18 cellular contexts compared by ENCODE assay signal in the genomic region with DNA sequence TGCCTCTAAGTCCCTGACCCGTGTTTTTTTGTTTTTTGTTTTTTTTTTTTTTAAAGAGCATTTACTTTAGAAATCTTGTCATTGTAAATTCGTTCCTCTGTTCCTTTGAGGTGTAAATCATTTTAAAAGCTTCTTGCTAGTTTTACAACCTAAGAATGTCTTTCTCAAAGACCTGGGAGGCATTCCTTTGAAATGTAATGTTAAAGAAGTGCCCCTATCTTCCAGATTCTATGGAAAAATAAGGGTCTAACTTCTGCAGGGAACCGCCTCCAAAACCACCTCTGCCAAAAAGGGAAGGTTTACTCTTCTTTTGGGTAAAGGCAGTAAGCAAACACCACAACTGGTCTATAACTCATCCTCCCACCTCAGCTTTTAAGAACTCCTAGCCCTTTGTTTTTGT.
"Had no signal": no experiment of that assay in that cellular context is flagged by ENCODE, and none has a peak within 500 bp of the region (broad histone marks: within the 10 kb centered on the region; RNA-seq: fewer than 3 reads in every experiment).

No MANE protein-coding gene starts in this region.

- H3K9me3 Mint-ChIP-seq: activated CD4-positive, alpha-beta T cell treated with anti-CD3 and anti-CD28 coated beads, Interleukin-2, amount 10 ng/mL, durations not matched to agents 7 days and 5 days; activated CD8-positive, alpha-beta T cell treated with anti-CD3 and anti-CD28 coated beads for 36 hours; activated naive CD4-positive, alpha-beta T cell treated with anti-CD3 and anti-CD28 coated beads, Interleukin-2, amount 10 ng/mL, durations not matched to agents 7 days and 5 days; stimulated activated naive CD8-positive, alpha-beta T cell treated with anti-CD3 and anti-CD28 coated beads, Interleukin-15, amount 100 ng/mL, for 72 hours had no signal

- H3K9me3 ChIP-seq: colonic mucosa, heart left ventricle, pancreas, tibial artery had no signal

- H3K27me3 ChIP-seq: colonic mucosa, heart left ventricle, pancreas, tibial artery had no signal

- DNase-seq: activated CD4-positive, alpha-beta T cell treated with anti-CD3 and anti-CD28 coated beads, Interleukin-2, amount 10 ng/mL, durations not matched to agents 7 days and 5 days; activated CD4-positive, CD25-positive, alpha-beta regulatory T cell treated with anti-CD3 and anti-CD28 coated beads, Interleukin-2, amount 50 U/mL, for 72 hours; activated CD8-positive, alpha-beta memory T cell treated with anti-CD3 and anti-CD28 coated beads, Interleukin-2, amount 10 ng/mL, durations not matched to agents 7 days and 5 days; activated CD8-positive, alpha-beta T cell treated with anti-CD3 and anti-CD28 coated beads for 36 hours; activated effector memory CD4-positive, alpha-beta T cell treated with anti-CD3 and anti-CD28 coated beads, Interleukin-2, amount 50 U/mL, for 16 hours; activated naive CD4-positive, alpha-beta T cell treated with anti-CD3 and anti-CD28 coated beads, Interleukin-2, amount 10 ng/mL, durations not matched to agents 7 days and 5 days; activated T-cell treated with anti-CD3 and anti-CD28 coated beads for 4 hours; amygdala; colonic mucosa; heart left ventricle; pancreas; right cardiac atrium; stimulated activated CD4-positive, alpha-beta T cell treated with anti-CD3 and anti-CD28 coated beads, Interleukin-1b, Interleukin-23, amount 100 ng/mL, for 48 hours; stimulated activated naive CD8-positive, alpha-beta T cell treated with anti-CD3 and anti-CD28 coated beads, Interleukin-15, amount 100 ng/mL, for 72 hours; T-helper 2 cell; tibial artery had no signal

- H3K4me3 ChIP-seq: colonic mucosa, heart left ventricle, pancreas, tibial artery had no signal

- H3K36me3 Mint-ChIP-seq: activated CD8-positive, alpha-beta memory T cell treated with anti-CD3 and anti-CD28 coated beads, Interleukin-2, amount 10 ng/mL, durations not matched to agents 7 days and 5 days; activated naive CD4-positive, alpha-beta T cell treated with anti-CD3 and anti-CD28 coated beads, Interleukin-2, amount 10 ng/mL, durations not matched to agents 7 days and 5 days; natural killer cell treated with Interleukin-12 subunit alpha and Interleukin-12 subunit beta and Interleukin-15 and Interleukin-18, amount 100 ng/mL, for 72 hours had no signal

- H3K4me1 ChIP-seq: colonic mucosa, heart left ventricle, pancreas, tibial artery had no signal

- H3K27ac Mint-ChIP-seq: activated CD4-positive, alpha-beta T cell treated with anti-CD3 and anti-CD28 coated beads, Interleukin-2, amount 10 ng/mL, durations not matched to agents 7 days and 5 days; activated CD8-positive, alpha-beta memory T cell treated with anti-CD3 and anti-CD28 coated beads, Interleukin-2, amount 10 ng/mL, durations not matched to agents 7 days and 5 days; activated CD8-positive, alpha-beta T cell treated with anti-CD3 and anti-CD28 coated beads for 36 hours; activated naive CD4-positive, alpha-beta T cell treated with anti-CD3 and anti-CD28 coated beads, Interleukin-2, amount 10 ng/mL, durations not matched to agents 7 days and 5 days; natural killer cell treated with Interleukin-12 subunit alpha and Interleukin-12 subunit beta and Interleukin-15 and Interleukin-18, amount 100 ng/mL, for 72 hours; stimulated activated naive CD8-positive, alpha-beta T cell treated with anti-CD3 and anti-CD28 coated beads, Interleukin-15, amount 100 ng/mL, for 72 hours had no signal

- H3K4me1 Mint-ChIP-seq: activated CD4-positive, alpha-beta T cell treated with anti-CD3 and anti-CD28 coated beads, Interleukin-2, amount 10 ng/mL, durations not matched to agents 7 days and 5 days; activated CD8-positive, alpha-beta memory T cell treated with anti-CD3 and anti-CD28 coated beads, Interleukin-2, amount 10 ng/mL, durations not matched to agents 7 days and 5 days; activated naive CD4-positive, alpha-beta T cell treated with anti-CD3 and anti-CD28 coated beads, Interleukin-2, amount 10 ng/mL, durations not matched to agents 7 days and 5 days; stimulated activated naive CD8-positive, alpha-beta T cell treated with anti-CD3 and anti-CD28 coated beads, Interleukin-15, amount 100 ng/mL, for 72 hours had no signal

- H3K27me3 Mint-ChIP-seq: activated CD4-positive, alpha-beta T cell treated with anti-CD3 and anti-CD28 coated beads, Interleukin-2, amount 10 ng/mL, durations not matched to agents 7 days and 5 days; activated CD8-positive, alpha-beta memory T cell treated with anti-CD3 and anti-CD28 coated beads, Interleukin-2, amount 10 ng/mL, durations not matched to agents 7 days and 5 days; activated CD8-positive, alpha-beta T cell treated with anti-CD3 and anti-CD28 coated beads for 36 hours; activated naive CD4-positive, alpha-beta T cell treated with anti-CD3 and anti-CD28 coated beads, Interleukin-2, amount 10 ng/mL, durations not matched to agents 7 days and 5 days; natural killer cell treated with Interleukin-12 subunit alpha and Interleukin-12 subunit beta and Interleukin-15 and Interleukin-18, amount 100 ng/mL, for 72 hours; stimulated activated naive CD8-positive, alpha-beta T cell treated with anti-CD3 and anti-CD28 coated beads, Interleukin-15, amount 100 ng/mL, for 72 hours had no signal

- H3K27ac ChIP-seq: colonic mucosa, heart left ventricle, pancreas, tibial artery, VCaP had no signal

- H3K4me3 Mint-ChIP-seq: activated CD4-positive, alpha-beta T cell treated with anti-CD3 and anti-CD28 coated beads, Interleukin-2, amount 10 ng/mL, durations not matched to agents 7 days and 5 days; activated CD8-positive, alpha-beta memory T cell treated with anti-CD3 and anti-CD28 coated beads, Interleukin-2, amount 10 ng/mL, durations not matched to agents 7 days and 5 days; activated CD8-positive, alpha-beta T cell treated with anti-CD3 and anti-CD28 coated beads for 36 hours; activated naive CD4-positive, alpha-beta T cell treated with anti-CD3 and anti-CD28 coated beads, Interleukin-2, amount 10 ng/mL, durations not matched to agents 7 days and 5 days; natural killer cell treated with Interleukin-12 subunit alpha and Interleukin-12 subunit beta and Interleukin-15 and Interleukin-18, amount 100 ng/mL, for 72 hours; stimulated activated naive CD8-positive, alpha-beta T cell treated with anti-CD3 and anti-CD28 coated beads, Interleukin-15, amount 100 ng/mL, for 72 hours had no signal

- ATAC-seq: activated CD8-positive, alpha-beta memory T cell treated with anti-CD3 and anti-CD28 coated beads, Interleukin-2, amount 10 ng/mL, durations not matched to agents 7 days and 5 days; activated CD8-positive, alpha-beta T cell treated with anti-CD3 and anti-CD28 coated beads for 36 hours; heart left ventricle; natural killer cell treated with Interleukin-12 subunit alpha and Interleukin-12 subunit beta and Interleukin-15 and Interleukin-18, amount 100 ng/mL, for 72 hours; pancreas; right cardiac atrium; stimulated activated naive CD8-positive, alpha-beta T cell treated with anti-CD3 and anti-CD28 coated beads, Interleukin-15, amount 100 ng/mL, for 72 hours had no signal

- H3K36me3 ChIP-seq: colonic mucosa, heart left ventricle, pancreas, tibial artery had no signal
